10 cellular contexts compared by ENCODE assay signal in the genomic region with DNA sequence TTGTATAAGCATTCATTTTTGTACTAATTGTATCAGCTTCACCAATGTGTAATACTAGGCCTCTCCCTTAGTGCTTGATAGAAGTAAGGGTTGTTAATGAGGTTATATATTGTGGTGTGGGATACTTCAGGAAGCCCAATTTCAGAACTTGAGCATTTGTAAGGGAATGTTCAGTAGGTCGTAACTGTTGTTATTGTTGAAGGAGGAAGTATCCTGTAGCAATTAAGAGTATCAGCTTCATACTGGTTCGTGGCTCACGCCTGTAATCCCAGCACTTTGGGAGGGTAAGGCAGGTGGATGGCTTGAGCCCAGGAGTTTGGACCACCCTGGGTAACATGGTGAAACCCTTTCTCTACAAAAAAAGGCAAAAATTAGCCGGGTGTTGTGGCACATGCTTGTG. TPM values are rescaled to one million over a fixed set of nuclear protein-coding genes. Genes with fewer than 3 reads are reported as not detected.
A peak's percentile ranks its signal among the peaks of the same experiment; 100 is the strongest.
DNase-seq lines count a peak whose midpoint lies in the region; ATAC-seq and TF ChIP-seq lines count a peak whose summit lies in the region.
"Had no signal": no experiment of that assay in that cellular context is flagged by ENCODE, and none has a peak within 500 bp of the region (broad histone marks: within the 10 kb centered on the region; RNA-seq: fewer than 3 reads in every experiment).

No MANE protein-coding gene starts in this region.

- no peak overlapping the region for H2AK9ac ChIP-seq in IMR-90 (replicated peaks; ENCODE audit: low read depth, low read length, poor library complexity)

- no peaks in the 10 kb centered on the region for H3K27me3 Mint-ChIP-seq in activated T-helper 1 cell treated with anti-CD3 and anti-CD28 coated beads, Interleukin-12 subunit alpha, Interleukin-12 subunit beta, Interleukin-2, Interleukin-4 antibody, amounts not matched to agents 30 ng/mL and 10 ng/mL and 1 ng/mL, durations not matched to agents 14 hours and 24 hours and 36 hours (ENCODE audit: insufficient read depth)
- peaks cover 0 to 3% (median 2%) of the 10 kb centered on the region in 3 donors for H3K27me3 Mint-ChIP-seq in immature natural killer cell (ENCODE audit: low read depth in 3 of 3)
- no peaks in the 10 kb centered on the region for H3K27me3 Mint-ChIP-seq in naive thymus-derived CD8-positive, alpha-beta T cell

- H4K91ac ChIP-seq in IMR-90 (ENCODE audit: insufficient read depth, low read depth, low read length): peak overlapping the region; percentile 66

- H3K9me3 ChIP-seq in IMR-90 (ENCODE audit: control insufficient read depth, insufficient read depth, low read length): no peaks in the 10 kb centered on the region
- H3K9me3 ChIP-seq in smooth muscle cell (replicated peaks; ENCODE audit: low read depth): no peaks in the 10 kb centered on the region

- peak overlapping the region; percentile 2; the same call in 1 of the 2 replicates for H3K23ac ChIP-seq in IMR-90 (ENCODE audit: low read depth, low read length)

- no CpG with 5 or more reads among the region's 4 CpGs for WGBS in IMR-90 (ENCODE audit: extremely low coverage in 2 of 2, insufficient read length in 1 of 2), 2 experiments
- 79% methylated on average over 4 of the region's 4 CpGs for WGBS in smooth muscle cell (ENCODE audit: low lambda C conversion rate)

- in situ Hi-C loops in IMR-90 (cut with MboI; ENCODE audit: low sequenced_read_pairs): no loop called here

- peak overlapping the region; percentile 71; the same call in 1 of the 2 replicates for H2AK5ac ChIP-seq in IMR-90 (ENCODE audit: low read depth, low read length)

- peak overlapping the region in 1 of 2 experiments; percentile 7; a peak in 3 of 4 replicates for H4K8ac ChIP-seq in IMR-90 (ENCODE audit: low read depth in 2 of 2, low read length in 2 of 2)

- TF ChIP-seq CTCF in IMR-90 (conservative IDR thresholded peaks at IDR 0.05; ENCODE audit: low read depth, low read length) (no peak), smooth muscle cell (IDR thresholded peaks at IDR 0.05; ENCODE audit: borderline replicate concordance, insufficient read depth, poor library complexity, severe bottlenecking) (no peak)

- POLR2A ChIA-PET in IMR-90 (lab: Charles Lee; ENCODE audit: unreplicated experiment): no interaction called here
- POLR2A ChIA-PET in naive thymus-derived CD8-positive, alpha-beta T cell (lab: Charles Lee): no interaction called here

- H3K4me3 ChIP-seq in IMR-90 (ENCODE audit: insufficient read depth, low read depth, low read length) (no peak overlapping the region), smooth muscle cell (no peak overlapping the region)

- no peaks in the 10 kb centered on the region for H3K36me3 ChIP-seq in IMR-90 (ENCODE audit: control insufficient read depth, insufficient read depth, low read length)
- no peaks in the 10 kb centered on the region for H3K36me3 ChIP-seq in smooth muscle cell (ENCODE audit: low read depth)

- peaks cover 22% of the 10 kb centered on the region for H3K36me3 Mint-ChIP-seq in activated T-helper 1 cell treated with anti-CD3 and anti-CD28 coated beads, Interleukin-12 subunit alpha, Interleukin-12 subunit beta, Interleukin-2, Interleukin-4 antibody, amounts not matched to agents 30 ng/mL and 10 ng/mL and 1 ng/mL, durations not matched to agents 14 hours and 24 hours and 36 hours (ENCODE audit: low read depth)
- peaks cover 0 to 4% (median 0%) of the 10 kb centered on the region in 3 donors for H3K36me3 Mint-ChIP-seq in immature natural killer cell
- H3K36me3 Mint-ChIP-seq in naive thymus-derived CD8-positive, alpha-beta T cell: peaks cover 0 to 4% (median 0%) of the 10 kb centered on the region in 3 donors

- H3K4me2 ChIP-seq in IMR-90 (ENCODE audit: low read depth, low read length) (0 out of 2 replicates have a peak overlapping the region, but pooled peaks have one; percentile 0), smooth muscle cell (peak overlapping the region; percentile 65)

- no peak overlapping the region for H3K56ac ChIP-seq in IMR-90 (ENCODE audit: extremely low read depth, insufficient read depth, low read length)

- no peak for TF ChIP-seq POLR2A in IMR-90 (IDR thresholded peaks at IDR 0.05; ENCODE audit: low read depth, low read length)

- peaks cover 18 to 61% of the 10 kb centered on the region in 2 experiments; a peak in 3 of 4 replicates for H3K79me1 ChIP-seq in IMR-90 (ENCODE audit: low read depth in 1 of 2, low read length in 2 of 2)

- H3K9me1 ChIP-seq in IMR-90 (ENCODE audit: insufficient read depth, low read length): peaks cover 36% of the 10 kb centered on the region

- H3K27ac ChIP-seq in IMR-90 (ENCODE audit: insufficient read depth, low read length) (peak overlapping the region; percentile 21; the same call in 1 of the 2 replicates), smooth muscle cell (ENCODE audit: low read depth) (peak overlapping the region; percentile 90)

- H3K9ac ChIP-seq in IMR-90 (ENCODE audit: low read depth, low read length) (no peak overlapping the region), smooth muscle cell (ENCODE audit: low read depth) (no peak overlapping the region)

- peaks cover 52% of the 10 kb centered on the region for H4K20me1 ChIP-seq in IMR-90 (ENCODE audit: insufficient read depth, low read length)
- peaks cover 53% of the 10 kb centered on the region for H4K20me1 ChIP-seq in smooth muscle cell (ENCODE audit: low read depth)

- H3K4ac ChIP-seq in IMR-90 (ENCODE audit: low read depth, low read length): peak overlapping the region; percentile 26

- H2BK20ac ChIP-seq in IMR-90 (ENCODE audit: low read depth, low read length): no peak overlapping the region

- H3K4me3 Mint-ChIP-seq in activated T-helper 1 cell treated with anti-CD3 and anti-CD28 coated beads, Interleukin-12 subunit alpha, Interleukin-12 subunit beta, Interleukin-2, Interleukin-4 antibody, amounts not matched to agents 30 ng/mL and 10 ng/mL and 1 ng/mL, durations not matched to agents 14 hours and 24 hours and 36 hours: peak overlapping the region; percentile 34
- peak overlapping the region; percentile 47 to 77 (median 67) for H3K4me3 Mint-ChIP-seq in immature natural killer cell
- H3K4me3 Mint-ChIP-seq in naive thymus-derived CD8-positive, alpha-beta T cell: peak overlapping the region in 5 of 10 donors; percentile 6 to 30 (median 24)

- peaks cover 11% of the 10 kb centered on the region for H3F3A ChIP-seq in smooth muscle cell (ENCODE audit: low read depth)

- peak overlapping the region; percentile 53; the same call in 2 of the 3 replicates for H2BK15ac ChIP-seq in IMR-90 (ENCODE audit: low read depth, low read length)

- H2BK5ac ChIP-seq in IMR-90 (ENCODE audit: low read depth, low read length, poor library complexity, severe bottlenecking): peak overlapping the region; percentile 94

- no peak overlapping the region for H2BK120ac ChIP-seq in IMR-90 (ENCODE audit: low read depth, low read length)

- H3K14ac ChIP-seq in IMR-90 (replicated peaks; ENCODE audit: low read depth, low read length): peak overlapping the region; percentile 10; the same call in 1 of the 2 replicates

- peaks cover 7% of the 10 kb centered on the region for H3K9me3 Mint-ChIP-seq in activated T-helper 1 cell treated with anti-CD3 and anti-CD28 coated beads, Interleukin-12 subunit alpha, Interleukin-12 subunit beta, Interleukin-2, Interleukin-4 antibody, amounts not matched to agents 30 ng/mL and 10 ng/mL and 1 ng/mL, durations not matched to agents 14 hours and 24 hours and 36 hours
- no peaks in the 10 kb centered on the region for H3K9me3 Mint-ChIP-seq in immature natural killer cell
- H3K9me3 Mint-ChIP-seq in naive thymus-derived CD8-positive, alpha-beta T cell: no peaks in the 10 kb centered on the region

- peaks cover 74% of the 10 kb centered on the region for H3K4me1 Mint-ChIP-seq in activated T-helper 1 cell treated with anti-CD3 and anti-CD28 coated beads, Interleukin-12 subunit alpha, Interleukin-12 subunit beta, Interleukin-2, Interleukin-4 antibody, amounts not matched to agents 30 ng/mL and 10 ng/mL and 1 ng/mL, durations not matched to agents 14 hours and 24 hours and 36 hours (ENCODE audit: low read depth)
- H3K4me1 Mint-ChIP-seq in immature natural killer cell: peaks cover 92 to 93% of the 10 kb centered on the region in 2 donors
- peaks cover 43 to 84% (median 69%) of the 10 kb centered on the region in 4 donors for H3K4me1 Mint-ChIP-seq in naive thymus-derived CD8-positive, alpha-beta T cell

- H3K79me2 ChIP-seq in smooth muscle cell (ENCODE audit: low read depth): peaks cover 81% of the 10 kb centered on the region

- H3K27me3 ChIP-seq in IMR-90 (ENCODE audit: control insufficient read depth, insufficient read depth, low read length): no peaks in the 10 kb centered on the region
- no peaks in the 10 kb centered on the region for H3K27me3 ChIP-seq in smooth muscle cell (ENCODE audit: low read depth)

- DNase-seq in IMR-90 (no peak), immature natural killer cell (no peak), smooth muscle cell (lab: John Stamatoyannopoulos, UW; ENCODE audit: unreplicated experiment) (no peak), ecto neural progenitor cell (ENCODE audit: low spot score) (no peak)
- DNase-seq in activated T-helper 1 cell treated with anti-CD3 and anti-CD28 coated beads, Interleukin-12 subunit alpha, Interleukin-12 subunit beta, Interleukin-2, Interleukin-4 antibody, amounts not matched to agents 30 ng/mL and 10 ng/mL and 1 ng/mL, durations not matched to agents 14 hours and 24 hours and 36 hours (ENCODE audit: low spot score): no peak
- no peak for DNase-seq in effector CD8-positive, alpha-beta T cell (lab: John Stamatoyannopoulos, UW)
- DNase-seq in naive thymus-derived CD8-positive, alpha-beta T cell: no peak
- DNase-seq: activated effector memory CD4-positive, alpha-beta T cell treated with Interleukin-2 at 50 U/mL for 16 hours; DMS53; NCI-H187 had no signal

- peak overlapping the region; percentile 36; the same call in 1 of the 2 replicates for H3K18ac ChIP-seq in IMR-90 (ENCODE audit: low read depth, low read length)

- H3K27ac Mint-ChIP-seq in activated T-helper 1 cell treated with anti-CD3 and anti-CD28 coated beads, Interleukin-12 subunit alpha, Interleukin-12 subunit beta, Interleukin-2, Interleukin-4 antibody, amounts not matched to agents 30 ng/mL and 10 ng/mL and 1 ng/mL, durations not matched to agents 14 hours and 24 hours and 36 hours: peak overlapping the region; percentile 96
- peak overlapping the region; percentile 68 to 97 (median 88) for H3K27ac Mint-ChIP-seq in immature natural killer cell
- H3K27ac Mint-ChIP-seq in naive thymus-derived CD8-positive, alpha-beta T cell: peak overlapping the region in 4 of 10 donors; percentile 19 to 66 (median 52)

- TF ChIP-seq RAD21 in IMR-90 (IDR thresholded peaks at IDR 0.05; ENCODE audit: low read length): no peak

- peak overlapping the region; percentile 1; the same call in 1 of the 2 replicates for H4K5ac ChIP-seq in IMR-90 (ENCODE audit: low read depth, low read length)

- peaks cover 23% of the 10 kb centered on the region for H3K4me1 ChIP-seq in IMR-90 (ENCODE audit: control insufficient read depth, insufficient read depth, low read length)
- H3K4me1 ChIP-seq in smooth muscle cell (ENCODE audit: low read depth): peaks cover 40% of the 10 kb centered on the region

- H2AFZ ChIP-seq in IMR-90 (replicated peaks; ENCODE audit: low read length, poor library complexity) (no peak overlapping the region), smooth muscle cell (ENCODE audit: low read depth) (no peak overlapping the region)

- dilution Hi-C loops in IMR-90 (cut with HindIII; ENCODE audit: low sequenced_read_pairs, unreplicated experiment): no loop called here

- ATAC-seq in IMR-90 (ENCODE audit: low read depth): no peak
- ATAC-seq in naive thymus-derived CD8-positive, alpha-beta T cell: no peak

- intact Hi-C loops in IMR-90 (cut with micrococcal nuclease): no loop called here
- intact Hi-C loops in activated T-helper 1 cell treated with anti-CD3 and anti-CD28 coated beads, Interleukin-12 subunit alpha, Interleukin-12 subunit beta, Interleukin-2, Interleukin-4 antibody, amounts not matched to agents 30 ng/mL and 10 ng/mL and 1 ng/mL, durations not matched to agents 14 hours and 24 hours and 36 hours (cut with micrococcal nuclease): loop anchor here (1.0 to 5.0 kb wide), 10 partner anchors 10 to 419 kb away; a partner anchor contains a TSS

- no TSS peak for BruUV-seq in IMR-90 (replicated peaks; lab: Mats Ljungman, UMichigan)

- CTCF ChIA-PET in IMR-90 (lab: Yijun Ruan, JAX): no interaction called here

RNA-seq across cellular contexts. Expression of a gene that starts 30.6 kb away (rescaled TPM):
- 207 and 246 TPM in 2 replicates for total RNA-seq in IMR-90 (2012; rRNA removed)
- 87.5 and 93.4 TPM in 2 replicates for polyA plus RNA-seq in IMR-90 (2012; rRNA removed)
- polyA plus RNA-seq in IMR-90 (2012; cell fraction: cytosol; rRNA removed): 9.1 and 14.9 TPM in 2 replicates
- 41.3 and 240 TPM in 2 replicates for polyA plus RNA-seq in IMR-90 (2012; cell fraction: nucleus; rRNA removed; ENCODE audit: low replicate concordance)
- total RNA-seq in activated T-helper 1 cell treated with anti-CD3 and anti-CD28 coated beads, Interleukin-12 subunit alpha, Interleukin-12 subunit beta, Interleukin-2, Interleukin-4 antibody, amounts not matched to agents 30 ng/mL and 10 ng/mL and 1 ng/mL, durations not matched to agents 14 hours and 24 hours and 36 hours: 144 and 149 TPM in 2 replicates
- polyA plus RNA-seq in immature natural killer cell: 100 to 1,000 TPM; 179 to 346 (median 238) TPM
- total RNA-seq in smooth muscle cell: 184 and 185 TPM in 2 replicates
- 59.3 and 80.8 TPM in 2 replicates for polyA plus RNA-seq in smooth muscle cell
- 100 to 1,000 TPM; 101 to 110 TPM for total RNA-seq in naive thymus-derived CD8-positive, alpha-beta T cell
- polyA plus RNA-seq in naive thymus-derived CD8-positive, alpha-beta T cell: 100 to 1,000 TPM in 1 of 3 donors, 10 to 100 TPM in 2; 73.9 to 126 (median 74.2) TPM
